In the genomic region with DNA sequence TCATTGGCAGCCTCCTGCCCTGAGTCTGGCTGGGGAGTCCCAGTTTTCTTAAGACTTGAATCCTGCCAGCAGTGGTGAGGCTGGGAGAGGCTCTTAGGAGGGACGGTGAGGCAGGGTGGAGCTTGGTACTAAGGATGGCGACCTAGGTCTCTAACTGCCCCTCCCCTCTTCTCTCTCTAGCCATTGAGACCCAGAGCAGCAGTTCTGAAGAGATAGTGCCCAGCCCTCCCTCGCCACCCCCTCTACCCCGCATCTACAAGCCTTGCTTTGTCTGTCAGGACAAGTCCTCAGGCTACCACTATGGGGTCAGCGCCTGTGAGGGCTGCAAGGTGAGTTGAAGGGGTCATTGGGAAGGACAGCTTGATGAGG, we compare ENCODE assay signal across 8 cellular contexts. TPM values are rescaled to one million over a fixed set of nuclear protein-coding genes. Genes with fewer than 3 reads are reported as not detected.
DNase-seq lines count a peak whose midpoint lies in the region; ATAC-seq and TF ChIP-seq lines count a peak whose summit lies in the region.

No MANE protein-coding gene starts in this region.

- H3K9me2 ChIP-seq in Loucy (replicated peaks; ENCODE audit: low read depth, low read length) = no peaks in the 10 kb centered on the region

- H3K27me3 Mint-ChIP-seq in MCF 10A (ENCODE audit: insufficient read depth, unreplicated experiment) = no peaks in the 10 kb centered on the region
- no peaks in the 10 kb centered on the region for H3K27me3 Mint-ChIP-seq in stimulated activated naive B cell treated with anti-CD40 and anti-IgM and Interleukin-4, amounts not matched to agents 10 μg/mL and 1 μg/mL and 100 μg/mL, for 72 hours

- H3K4ac ChIP-seq in mesenchymal stem cell (ENCODE audit: low read depth in 1 of 2, low read length in 2 of 2) = peak overlapping the region in 1 of 2 experiments; percentile 15

- no peaks in the 10 kb centered on the region for H3K9me3 Mint-ChIP-seq in MCF 10A (ENCODE audit: unreplicated experiment)
- no peaks in the 10 kb centered on the region for H3K9me3 Mint-ChIP-seq in stimulated activated naive B cell treated with anti-CD40 and anti-IgM and Interleukin-4, amounts not matched to agents 10 μg/mL and 1 μg/mL and 100 μg/mL, for 72 hours

- no peaks in the 10 kb centered on the region for H3K9me3 ChIP-seq in Loucy (ENCODE audit: insufficient read depth, low read depth, low read length)
- no peaks in the 10 kb centered on the region for H3K9me3 ChIP-seq in mesenchymal stem cell (ENCODE audit: control insufficient read depth, low read length)

- no peak for ATAC-seq in stimulated activated naive B cell treated with anti-CD40 and anti-IgM and Interleukin-4, amounts not matched to agents 10 μg/mL and 1 μg/mL and 100 μg/mL, for 72 hours (replicated peaks)
- no peak for ATAC-seq in HG02885 (IDR thresholded peaks at IDR 0.05; ENCODE audit: poor library complexity, unreplicated experiment)
- ATAC-seq in HG03108 (IDR thresholded peaks at IDR 0.05; ENCODE audit: unreplicated experiment) = no peak

- no peak overlapping the region for H3K27ac ChIP-seq in mesenchymal stem cell (ENCODE audit: low read length, poor library complexity, severe bottlenecking)

- H3K9ac ChIP-seq in Loucy (ENCODE audit: low read depth, low read length, poor library complexity, severe bottlenecking) (peak overlapping the region; percentile 73), mesenchymal stem cell (ENCODE audit: low read length) (peak overlapping the region; percentile 43)

- POLR2A ChIA-PET in MCF 10A (lab: Yijun Ruan, JAX) = interaction anchor here (0.7 to 4.7 kb wide), 6 partner anchors 32 to 123 kb away, joined by 3 to 24 read pairs (median 4); no protein-coding TSS in a partner anchor

- peak overlapping the region; percentile 56 for H3K4me3 Mint-ChIP-seq in MCF 10A (ENCODE audit: unreplicated experiment)
- no peak overlapping the region for H3K4me3 Mint-ChIP-seq in stimulated activated naive B cell treated with anti-CD40 and anti-IgM and Interleukin-4, amounts not matched to agents 10 μg/mL and 1 μg/mL and 100 μg/mL, for 72 hours

- H3K4me1 ChIP-seq in Loucy (ENCODE audit: insufficient read depth, low read length, poor library complexity, severe bottlenecking) (peaks cover 54% of the 10 kb centered on the region), mesenchymal stem cell (ENCODE audit: control insufficient read depth, insufficient read depth, low read depth, low read length) (peaks cover 64% of the 10 kb centered on the region)

- no peak overlapping the region for H2BK5ac ChIP-seq in mesenchymal stem cell (ENCODE audit: low read depth, low read length, poor library complexity, severe bottlenecking)

- DNase-seq in MCF 10A (ENCODE audit: unreplicated experiment) = no peak
- no peak for DNase-seq in mesenchymal stem cell
- DNase-seq in stimulated activated naive B cell treated with anti-CD40 and anti-IgM and Interleukin-4, amounts not matched to agents 10 μg/mL and 1 μg/mL and 100 μg/mL, for 72 hours = no peak
- DNase-seq in NCI-H1105 treated with DMSO at 0.1 percent for 48 hours (lab: John Stamatoyannopoulos, UW) = no peak
- no peak for DNase-seq in foreskin fibroblast

- H2BK12ac ChIP-seq in mesenchymal stem cell (ENCODE audit: low read length in 2 of 2) = peak overlapping the region; percentile 7 to 15

- H4K20me1 ChIP-seq in Loucy (ENCODE audit: insufficient read depth, low read length, poor library complexity, severe bottlenecking) = no peaks in the 10 kb centered on the region

- H2AFZ ChIP-seq in Loucy (ENCODE audit: low read length) (no peak overlapping the region), mesenchymal stem cell (ENCODE audit: low read depth, low read length) (no peak overlapping the region)

- H3K4me2 ChIP-seq in Loucy (ENCODE audit: low read depth, low read length, poor library complexity, severe bottlenecking) = peak overlapping the region; percentile 84
- H3K4me2 ChIP-seq in mesenchymal stem cell (ENCODE audit: low read length, poor library complexity, severe bottlenecking) = no peak overlapping the region

- peaks cover 62% of the 10 kb centered on the region for H3K79me2 ChIP-seq in Loucy (ENCODE audit: insufficient read depth, low read length)

- H3K4me1 Mint-ChIP-seq in MCF 10A (ENCODE audit: insufficient read depth, unreplicated experiment) = peaks cover 50% of the 10 kb centered on the region
- H3K4me1 Mint-ChIP-seq in stimulated activated naive B cell treated with anti-CD40 and anti-IgM and Interleukin-4, amounts not matched to agents 10 μg/mL and 1 μg/mL and 100 μg/mL, for 72 hours = peaks cover 77 to 99% of the 10 kb centered on the region in 2 donors

- peak overlapping the region; percentile 72 for H3K4me3 ChIP-seq in Loucy (ENCODE audit: low read length, poor library complexity, severe bottlenecking)
- peak overlapping the region in 1 of 2 experiments; percentile 2 for H3K4me3 ChIP-seq in mesenchymal stem cell (ENCODE audit: insufficient read depth in 1 of 2, low read depth in 1 of 2, low read length in 2 of 2)
- H3K4me3 ChIP-seq in foreskin fibroblast (ENCODE audit: low read depth in 1 of 2, low read length in 2 of 2) = no peak overlapping the region

- BruUV-seq in MCF 10A (replicated peaks; lab: Mats Ljungman, UMichigan) = no TSS peak

- H3K14ac ChIP-seq in mesenchymal stem cell (ENCODE audit: low read length in 2 of 2) = peak overlapping the region in 1 of 2 experiments; percentile 26

- 86% methylated on average over 2 of the region's 5 CpGs for WGBS in mesenchymal stem cell

- CTCF ChIA-PET in MCF 10A (lab: Yijun Ruan, JAX) = interaction anchor here (0.6 to 2.4 kb wide), 7 partner anchors 31 to 186 kb away, joined by 4 to 15 read pairs (median 6); a partner anchor contains a TSS

- peak overlapping the region; percentile 45 for H4K91ac ChIP-seq in mesenchymal stem cell (ENCODE audit: low read length)

- H3K36me3 Mint-ChIP-seq in MCF 10A (ENCODE audit: insufficient read depth, unreplicated experiment) = peaks cover 15% of the 10 kb centered on the region
- H3K36me3 Mint-ChIP-seq in stimulated activated naive B cell treated with anti-CD40 and anti-IgM and Interleukin-4, amounts not matched to agents 10 μg/mL and 1 μg/mL and 100 μg/mL, for 72 hours = peaks cover 33 to 50% of the 10 kb centered on the region in 2 donors

- no peak overlapping the region for H2BK15ac ChIP-seq in mesenchymal stem cell (ENCODE audit: low read depth, poor library complexity, severe bottlenecking)

- no peak overlapping the region for H4K8ac ChIP-seq in mesenchymal stem cell (ENCODE audit: low read length)

- peak overlapping the region; percentile 68 to 76 for H3K18ac ChIP-seq in mesenchymal stem cell (ENCODE audit: low read depth in 1 of 2, low read length in 2 of 2)

- no peak overlapping the region for H3K23ac ChIP-seq in mesenchymal stem cell (ENCODE audit: low read length in 2 of 2)

- peak overlapping the region; percentile 36 for H2BK120ac ChIP-seq in mesenchymal stem cell (ENCODE audit: low read depth, low read length)

- H3K27me3 ChIP-seq in Loucy (ENCODE audit: insufficient read depth, low read length, poor library complexity, severe bottlenecking) = no peaks in the 10 kb centered on the region
- H3K27me3 ChIP-seq in mesenchymal stem cell (ENCODE audit: control insufficient read depth in 1 of 2, insufficient read depth in 1 of 2, low read length in 2 of 2) = no peaks in the 10 kb centered on the region

- H2AK5ac ChIP-seq in mesenchymal stem cell (ENCODE audit: low read length, severe bottlenecking) = no peak overlapping the region

- intact Hi-C loops in MCF 10A (cut with micrococcal nuclease) = no loop called here

- TF ChIP-seq CTCF in Loucy (conservative IDR thresholded peaks at IDR 0.05; ENCODE audit: low read length) (no peak), MCF 10A (IDR thresholded peaks at IDR 0.05; ENCODE audit: unreplicated experiment) (no peak), foreskin fibroblast (IDR thresholded peaks at IDR 0.05; ENCODE audit: low read depth, low read length) (no peak)

- H3F3A ChIP-seq in Loucy (ENCODE audit: low read depth) = no peaks in the 10 kb centered on the region

- H3K79me1 ChIP-seq in mesenchymal stem cell (replicated peaks; ENCODE audit: low read length, poor library complexity, severe bottlenecking) = peaks cover 53% of the 10 kb centered on the region

- H3K27ac Mint-ChIP-seq in MCF 10A (ENCODE audit: low read depth, unreplicated experiment) = no peak overlapping the region
- peak overlapping the region; percentile 37 for H3K27ac Mint-ChIP-seq in stimulated activated naive B cell treated with anti-CD40 and anti-IgM and Interleukin-4, amounts not matched to agents 10 μg/mL and 1 μg/mL and 100 μg/mL, for 72 hours

- H3K36me3 ChIP-seq in Loucy (ENCODE audit: insufficient read depth, low read length) (peaks cover 30% of the 10 kb centered on the region; the same call in 1 of the 2 replicates), mesenchymal stem cell (ENCODE audit: control insufficient read depth in 1 of 2, insufficient read depth in 2 of 2, low read depth in 1 of 2, low read length in 2 of 2) (peaks cover 38 to 61% of the 10 kb centered on the region in 2 experiments)

RNA-seq across cellular contexts. Expression of a gene that starts 16.4 kb away (rescaled TPM):
- total RNA-seq in MCF 10A (2022) = not detected in 2 replicates
- 0.44 TPM for polyA plus RNA-seq in mesenchymal stem cell (2013, experiment 1 of 2)
- polyA plus RNA-seq in mesenchymal stem cell (2013, experiment 2 of 2) = 0.29 TPM

RNA-seq across cellular contexts. Expression of a gene that starts 39.1 kb away (rescaled TPM):
- 12.2 and 12.6 TPM in 2 replicates for total RNA-seq in MCF 10A (2022)
- 32.6 TPM for polyA plus RNA-seq in mesenchymal stem cell (2013, experiment 1 of 2)
- 32.1 TPM for polyA plus RNA-seq in mesenchymal stem cell (2013, experiment 2 of 2)
